Comparison of ENCODE assay signal across 1 cellular context in the genomic region with DNA sequence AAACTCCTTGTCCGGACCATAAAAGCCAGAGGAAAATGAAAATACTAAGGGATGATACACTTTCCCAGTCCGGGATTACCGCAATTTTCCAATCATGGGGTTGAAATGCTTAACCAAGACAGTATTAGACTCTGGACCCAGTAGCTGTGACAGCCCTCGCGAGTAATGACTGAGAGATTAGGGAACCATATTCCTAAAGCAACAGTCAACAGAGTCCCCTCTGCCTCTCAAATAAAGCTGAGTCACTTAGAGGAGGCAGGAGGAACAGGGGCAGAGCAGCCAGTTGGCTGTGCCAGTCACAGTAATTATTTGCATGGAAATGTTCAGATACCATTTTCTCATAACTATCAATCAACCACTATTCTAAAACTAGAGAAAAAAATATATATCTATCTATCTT.
TF ChIP-seq lines count a peak whose summit lies in the region.

No MANE protein-coding gene starts in this region.

TF ChIP-seq in K562, 482 proteins besides CTCF, POLR2A, EP300 and RAD21:
- TF ChIP-seq ZNF316 (IDR thresholded peaks at IDR 0.05) (peak; percentile 22; the same call in 1 of the 2 replicates), MAFK (IDR thresholded peaks at IDR 0.05; ENCODE audit: low read length) (peak; percentile 45), MAFG (tag; conservative IDR thresholded peaks at IDR 0.05) (0 out of 2 replicates have a peak, but pooled peaks have one; percentile 36), MAFF (IDR thresholded peaks at IDR 0.05; ENCODE audit: low read length) (peak; percentile 47; the same call in 1 of the 2 replicates), NFE2 (IDR thresholded peaks at IDR 0.05; ENCODE audit: low read depth) (peak; percentile 67)
- TF ChIP-seq, protein P1, sequence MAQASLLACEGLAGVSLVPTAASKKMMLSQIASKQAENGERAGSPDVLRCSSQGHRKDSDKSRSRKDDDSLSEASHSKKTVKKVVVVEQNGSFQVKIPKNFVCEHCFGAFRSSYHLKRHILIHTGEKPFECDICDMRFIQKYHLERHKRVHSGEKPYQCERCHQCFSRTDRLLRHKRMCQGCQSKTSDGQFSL (CRISPR knock-in tag; IDR thresholded peaks at IDR 0.05), result no peak
- TF ChIP-seq, protein P1 (tag; IDR thresholded peaks at IDR 0.05), result no peak
